In the genomic region with DNA sequence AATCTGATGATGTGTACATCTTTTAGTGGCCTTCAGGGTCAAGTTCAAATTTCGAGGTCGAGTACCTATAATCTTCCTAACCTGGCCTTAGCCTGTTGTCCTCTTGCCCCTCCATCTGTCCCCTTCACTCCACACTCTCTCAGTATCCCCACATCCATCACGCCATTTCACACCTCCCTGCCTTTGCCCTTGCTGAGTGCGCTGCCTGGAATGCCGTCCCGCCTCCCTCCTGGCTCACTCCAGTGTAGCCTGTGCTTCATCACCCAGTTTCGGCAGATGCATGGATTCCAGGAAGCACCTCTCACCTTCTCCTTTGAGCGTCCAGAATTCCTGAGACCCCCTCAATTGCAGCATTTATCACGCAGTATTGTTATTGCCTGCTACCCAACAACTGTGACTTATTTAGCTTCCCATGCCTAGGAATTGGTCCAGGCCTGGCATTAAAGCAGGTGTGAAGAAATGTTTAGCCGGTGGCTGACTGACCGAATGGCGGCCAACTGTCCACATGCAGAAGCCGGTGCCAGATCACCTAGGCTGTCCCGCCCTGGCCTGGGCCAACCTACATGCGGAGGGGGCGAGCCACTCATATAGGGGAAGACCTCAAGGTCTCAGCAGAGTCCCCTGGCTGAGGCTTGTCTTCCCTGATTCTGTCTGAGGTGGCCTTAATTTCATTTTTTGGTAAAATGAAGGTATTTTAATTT, we compare ENCODE assay signal across 25 cellular contexts. TPM values are rescaled to one million over a fixed set of nuclear protein-coding genes. Genes with fewer than 3 reads are reported as not detected.
"Had no signal": no experiment of that assay in that cellular context is flagged by ENCODE, and none has a peak within 500 bp of the region (broad histone marks: within the 10 kb centered on the region; RNA-seq: fewer than 3 reads in every experiment).

No MANE protein-coding gene starts in this region.

- H3K27me3 Mint-ChIP-seq: activated CD4-positive, alpha-beta T cell treated with anti-CD3 and anti-CD28 coated beads for 36 hours; dendritic cell treated with granulocyte-macrophage colony-stimulating factor and Interleukin-4, amounts not matched to agents 40 ng/mL and 50 ng/mL, for 4 days; stimulated activated naive CD8-positive, alpha-beta T cell treated with anti-CD3 and anti-CD28 coated beads, Interleukin-15, Interleukin-2, amounts not matched to agents 100 ng/mL and 50 ng/mL, for 24 hours had no signal

- H3K4me1 Mint-ChIP-seq: activated B cell treated with CpG ODN at 0.5 μM for 24 hours; activated CD4-positive, alpha-beta T cell treated with anti-CD3 and anti-CD28 coated beads for 36 hours; activated naive CD8-positive, alpha-beta T cell treated with anti-CD3 and anti-CD28 coated beads, Interleukin-2, amount 10 ng/mL, durations not matched to agents 7 days and 5 days had no signal

- ATAC-seq: activated CD4-positive, alpha-beta T cell treated with anti-CD3 and anti-CD28 coated beads for 36 hours; mucosa of descending colon; T-helper 17 cell had no signal

- H3K4me3 Mint-ChIP-seq: activated B cell treated with CpG ODN at 0.5 μM for 24 hours; activated CD4-positive, alpha-beta T cell treated with anti-CD3 and anti-CD28 coated beads for 36 hours; activated naive CD4-positive, alpha-beta T cell treated with anti-CD3 and anti-CD28 coated beads for 36 hours; activated naive CD8-positive, alpha-beta T cell treated with anti-CD3 and anti-CD28 coated beads, Interleukin-2, amount 10 ng/mL, durations not matched to agents 7 days and 5 days; dendritic cell treated with granulocyte-macrophage colony-stimulating factor and Interleukin-4, amounts not matched to agents 40 ng/mL and 50 ng/mL, for 4 days; stimulated activated naive CD8-positive, alpha-beta T cell treated with anti-CD3 and anti-CD28 coated beads, Interleukin-15, Interleukin-2, amounts not matched to agents 100 ng/mL and 50 ng/mL, for 24 hours; T-helper 17 cell had no signal

- H3K4me3 ChIP-seq: breast epithelium, hepatocyte, mucosa of descending colon, tibial artery had no signal

- H3K27ac ChIP-seq: breast epithelium, hepatocyte, tibial artery had no signal

- H3K27me3 ChIP-seq: breast epithelium, hepatocyte, tibial artery had no signal

- H3K27ac Mint-ChIP-seq: activated B cell treated with CpG ODN at 0.5 μM for 24 hours; activated CD4-positive, alpha-beta T cell treated with anti-CD3 and anti-CD28 coated beads for 36 hours; activated naive CD4-positive, alpha-beta T cell treated with anti-CD3 and anti-CD28 coated beads for 36 hours; activated naive CD8-positive, alpha-beta T cell treated with anti-CD3 and anti-CD28 coated beads, Interleukin-2, amount 10 ng/mL, durations not matched to agents 7 days and 5 days; dendritic cell treated with granulocyte-macrophage colony-stimulating factor and Interleukin-4, amounts not matched to agents 40 ng/mL and 50 ng/mL, for 4 days; stimulated activated naive CD8-positive, alpha-beta T cell treated with anti-CD3 and anti-CD28 coated beads, Interleukin-15, Interleukin-2, amounts not matched to agents 100 ng/mL and 50 ng/mL, for 24 hours; T-helper 17 cell had no signal

- DNase-seq: activated B cell treated with CpG ODN at 0.5 μM for 24 hours; activated CD4-positive, alpha-beta T cell treated with anti-CD3 and anti-CD28 coated beads for 36 hours; activated CD4-positive, alpha-beta T cell treated with anti-CD3 and anti-CD28 coated beads, Interleukin-2, amount 50 U/mL, for 48 hours; activated effector memory CD4-positive, alpha-beta T cell treated with Interleukin-2 at 50 U/mL for 16 hours; activated naive CD4-positive, alpha-beta T cell treated with anti-CD3 and anti-CD28 coated beads for 36 hours; activated naive CD8-positive, alpha-beta T cell treated with anti-CD3 and anti-CD28 coated beads, Interleukin-2, amount 10 ng/mL, durations not matched to agents 7 days and 5 days; activated T-cell treated with anti-CD3 and anti-CD28 coated beads, Interleukin-2, amount 50 U/mL, for 48 hours; amniotic stem cell; effector CD4-positive, alpha-beta T cell; erythroblast; foreskin fibroblast; kidney glomerular epithelial cell; mesenchymal stem cell; occipital lobe; stimulated activated CD4-positive, alpha-beta T cell treated with anti-CD3 and anti-CD28 coated beads, Interleukin-12 subunit alpha, Interleukin-12 subunit beta, amount 100 ng/mL, for 4 hours; substantia nigra; SW 1271; T-helper 17 cell; tibial artery had no signal

- H3K9me3 ChIP-seq: breast epithelium, mucosa of descending colon, tibial artery had no signal

- H3K9me3 Mint-ChIP-seq: activated B cell treated with CpG ODN at 0.5 μM for 24 hours; activated naive CD4-positive, alpha-beta T cell treated with anti-CD3 and anti-CD28 coated beads for 36 hours; activated naive CD8-positive, alpha-beta T cell treated with anti-CD3 and anti-CD28 coated beads, Interleukin-2, amount 10 ng/mL, durations not matched to agents 7 days and 5 days; dendritic cell treated with granulocyte-macrophage colony-stimulating factor and Interleukin-4, amounts not matched to agents 40 ng/mL and 50 ng/mL, for 4 days; stimulated activated naive CD8-positive, alpha-beta T cell treated with anti-CD3 and anti-CD28 coated beads, Interleukin-15, Interleukin-2, amounts not matched to agents 100 ng/mL and 50 ng/mL, for 24 hours had no signal

- H3K4me1 ChIP-seq: breast epithelium, tibial artery had no signal

- H3K36me3 ChIP-seq: breast epithelium, tibial artery had no signal

- H3K36me3 Mint-ChIP-seq: activated naive CD8-positive, alpha-beta T cell treated with anti-CD3 and anti-CD28 coated beads, Interleukin-2, amount 10 ng/mL, durations not matched to agents 7 days and 5 days had no signal

RNA-seq across cellular contexts. Expression of a gene that starts 34.5 kb away (rescaled TPM):
- total RNA-seq: activated B cell treated with CpG ODN at 0.5 μM for 24 hours; activated CD4-positive, alpha-beta T cell treated with anti-CD3 and anti-CD28 coated beads for 36 hours; activated naive CD4-positive, alpha-beta T cell treated with anti-CD3 and anti-CD28 coated beads for 36 hours; activated naive CD8-positive, alpha-beta T cell treated with anti-CD3 and anti-CD28 coated beads, Interleukin-2, amount 10 ng/mL, durations not matched to agents 7 days and 5 days; fibroblast of lung; T-helper 17 cell had no signal
